3 cellular contexts compared by ENCODE assay signal in genomic region chr15:28602152-28602551, GRCh38. TPM values are rescaled to one million over a fixed set of nuclear protein-coding genes. Genes with fewer than 3 reads are reported as not detected.
"Had no signal": no experiment of that assay in that cellular context is flagged by ENCODE, and none has a peak within 500 bp of the region (broad histone marks: within the 10 kb centered on the region; RNA-seq: fewer than 3 reads in every experiment).

No MANE protein-coding gene starts in this region.

RNA-seq across cellular contexts. Expression of gene GOLGA6L25, which starts 48.8 kb away (rescaled TPM):
- total RNA-seq: LHCN-M2, M059J, MCF 10A had no signal
